ENCODE assay signal across 8 cellular contexts in genomic region chr17:68200689-68201424, GRCh38. TPM values are rescaled to one million over a fixed set of nuclear protein-coding genes. Genes with fewer than 3 reads are reported as not detected.
DNase-seq lines count a peak whose midpoint lies in the region; ATAC-seq and TF ChIP-seq lines count a peak whose summit lies in the region.

No MANE protein-coding gene starts in this region.

- no peaks in the 10 kb centered on the region for H4K20me1 ChIP-seq in DND-41 (ENCODE audit: insufficient read depth, low read length)

- H3K79me2 ChIP-seq in DND-41 (ENCODE audit: insufficient read depth, low read length) = peaks cover 2% of the 10 kb centered on the region

- no peak overlapping the region for H4K8ac ChIP-seq in mesenchymal stem cell (ENCODE audit: low read length)

- WGBS in mesenchymal stem cell = 6% methylated on average over 29 of the region's 31 CpGs

- no peak overlapping the region for H3K14ac ChIP-seq in mesenchymal stem cell (ENCODE audit: low read length in 2 of 2)

- H2AFZ ChIP-seq in DND-41 (ENCODE audit: low read depth, low read length) = peak overlapping the region; percentile 75
- H2AFZ ChIP-seq in mesenchymal stem cell (ENCODE audit: low read depth, low read length) = no peak overlapping the region

- H2BK12ac ChIP-seq in mesenchymal stem cell (ENCODE audit: low read length in 2 of 2) = no peak overlapping the region

- peak; percentile 83 for DNase-seq in DND-41
- peak; percentile 93 for DNase-seq in NCI-H69 (lab: John Stamatoyannopoulos, UW)
- DNase-seq in activated CD4-positive, alpha-beta T cell treated with anti-CD3 and anti-CD28 coated beads, Interleukin-2, amount 50 U/mL, for 4 hours = peak; percentile 62 to 70
- peak; percentile 71 for DNase-seq in mesenchymal stem cell
- peak; percentile 47 to 51 for DNase-seq in stimulated activated CD8-positive, alpha-beta memory T cell treated with anti-CD3 and anti-CD28 coated beads, Interleukin-15, amount 100 ng/mL, for 4 hours (ENCODE audit: low read depth in 2 of 2)

- TF ChIP-seq CTCF in DND-41 (IDR thresholded peaks at IDR 0.05; ENCODE audit: borderline replicate concordance, extremely low read depth, low read length, poor library complexity, severe bottlenecking) = peak; percentile 93

- H2AK5ac ChIP-seq in mesenchymal stem cell (ENCODE audit: low read length, severe bottlenecking) = no peak overlapping the region

- ATAC-seq in DND-41 (ENCODE audit: insufficient read depth, low read depth) = peak; percentile 65
- ATAC-seq in HG03280 (IDR thresholded peaks at IDR 0.05; ENCODE audit: unreplicated experiment) = peak; percentile 31
- no peak for ATAC-seq in GM21528 (IDR thresholded peaks at IDR 0.05; ENCODE audit: low FRiP score, unreplicated experiment)

- peak overlapping the region; percentile 83 for H3K4me2 ChIP-seq in DND-41 (ENCODE audit: insufficient read depth, low read length)
- peak overlapping the region; percentile 37 for H3K4me2 ChIP-seq in mesenchymal stem cell (ENCODE audit: low read length, poor library complexity, severe bottlenecking)

- H3K36me3 ChIP-seq in DND-41 (ENCODE audit: insufficient read depth, low read length) (no peaks in the 10 kb centered on the region), duodenal mucosa (ENCODE audit: control insufficient read depth in 1 of 2, insufficient read depth in 2 of 2, low read length in 2 of 2) (no peaks in the 10 kb centered on the region), mesenchymal stem cell (ENCODE audit: control insufficient read depth in 1 of 2, insufficient read depth in 2 of 2, low read depth in 1 of 2, low read length in 2 of 2) (peaks cover 0 to 3% of the 10 kb centered on the region in 2 experiments)

- H3K27ac ChIP-seq in DND-41 (ENCODE audit: low read length) = peak overlapping the region; percentile 58
- H3K27ac ChIP-seq in duodenal mucosa (ENCODE audit: low read depth, low read length) = no peak overlapping the region
- no peak overlapping the region for H3K27ac ChIP-seq in mesenchymal stem cell (ENCODE audit: low read length, poor library complexity, severe bottlenecking)

- no peaks in the 10 kb centered on the region for H3K27me3 ChIP-seq in DND-41 (ENCODE audit: insufficient read depth, low read length, poor library complexity)
- peaks cover 35 to 47% of the 10 kb centered on the region in 2 donors for H3K27me3 ChIP-seq in duodenal mucosa (ENCODE audit: control insufficient read depth in 1 of 2, insufficient read depth in 2 of 2, low read length in 2 of 2)
- H3K27me3 ChIP-seq in mesenchymal stem cell (ENCODE audit: control insufficient read depth in 1 of 2, insufficient read depth in 1 of 2, low read length in 2 of 2) = peaks cover 45 to 48% of the 10 kb centered on the region in 2 experiments

- peak overlapping the region; percentile 46 for H3K9ac ChIP-seq in DND-41 (ENCODE audit: low read depth, low read length)
- peak overlapping the region in 1 of 2 donors; percentile 47 for H3K9ac ChIP-seq in duodenal mucosa (ENCODE audit: low read depth in 1 of 2, low read length in 2 of 2)
- no peak overlapping the region for H3K9ac ChIP-seq in mesenchymal stem cell (ENCODE audit: low read length)

- no peak overlapping the region for H2BK15ac ChIP-seq in mesenchymal stem cell (ENCODE audit: low read depth, poor library complexity, severe bottlenecking)

- peak overlapping the region in 1 of 2 experiments; percentile 51; a peak in 2 of 4 replicates for H3K4me3 ChIP-seq in DND-41 (ENCODE audit: low read depth in 1 of 2, low read length in 2 of 2)
- peak overlapping the region; percentile 30 to 61 for H3K4me3 ChIP-seq in duodenal mucosa (ENCODE audit: low read depth in 1 of 2, low read length in 2 of 2)
- peak overlapping the region in 1 of 2 experiments; percentile 68 for H3K4me3 ChIP-seq in mesenchymal stem cell (ENCODE audit: insufficient read depth in 1 of 2, low read depth in 1 of 2, low read length in 2 of 2)

- H3K18ac ChIP-seq in mesenchymal stem cell (ENCODE audit: low read depth in 1 of 2, low read length in 2 of 2) = no peak overlapping the region

- no peak overlapping the region for H2BK5ac ChIP-seq in mesenchymal stem cell (ENCODE audit: low read depth, low read length, poor library complexity, severe bottlenecking)

- no peak overlapping the region for H2BK120ac ChIP-seq in mesenchymal stem cell (ENCODE audit: low read depth, low read length)

- H4K91ac ChIP-seq in mesenchymal stem cell (ENCODE audit: low read length) = no peak overlapping the region

- no peak overlapping the region for H3K23ac ChIP-seq in mesenchymal stem cell (ENCODE audit: low read length in 2 of 2)

- peaks cover 28% of the 10 kb centered on the region for H3K4me1 ChIP-seq in DND-41 (ENCODE audit: insufficient read depth, low read length)
- H3K4me1 ChIP-seq in duodenal mucosa (ENCODE audit: control insufficient read depth in 1 of 2, insufficient read depth in 2 of 2, low read length in 2 of 2) = peaks cover 10 to 41% of the 10 kb centered on the region in 2 donors
- H3K4me1 ChIP-seq in mesenchymal stem cell (ENCODE audit: control insufficient read depth, insufficient read depth, low read depth, low read length) = peaks cover 41% of the 10 kb centered on the region

- H3K9me3 ChIP-seq in DND-41 (ENCODE audit: insufficient read depth, low read length, severe bottlenecking) (no peaks in the 10 kb centered on the region), duodenal mucosa (ENCODE audit: control insufficient read depth in 1 of 2, low read length in 2 of 2) (no peaks in the 10 kb centered on the region), mesenchymal stem cell (ENCODE audit: control insufficient read depth, low read length) (no peaks in the 10 kb centered on the region)

- H3K79me1 ChIP-seq in mesenchymal stem cell (replicated peaks; ENCODE audit: low read length, poor library complexity, severe bottlenecking) = no peaks in the 10 kb centered on the region

- no peak overlapping the region for H3K4ac ChIP-seq in mesenchymal stem cell (ENCODE audit: low read depth in 1 of 2, low read length in 2 of 2)

RNA-seq across cellular contexts. Expression of gene AMZ2, which starts 47.0 kb away (rescaled TPM):
- 106 TPM for polyA plus RNA-seq in mesenchymal stem cell (2013, experiment 1 of 2)
- 97.9 TPM for polyA plus RNA-seq in mesenchymal stem cell (2013, experiment 2 of 2)
